10 cellular contexts compared by ENCODE assay signal in the genomic region with DNA sequence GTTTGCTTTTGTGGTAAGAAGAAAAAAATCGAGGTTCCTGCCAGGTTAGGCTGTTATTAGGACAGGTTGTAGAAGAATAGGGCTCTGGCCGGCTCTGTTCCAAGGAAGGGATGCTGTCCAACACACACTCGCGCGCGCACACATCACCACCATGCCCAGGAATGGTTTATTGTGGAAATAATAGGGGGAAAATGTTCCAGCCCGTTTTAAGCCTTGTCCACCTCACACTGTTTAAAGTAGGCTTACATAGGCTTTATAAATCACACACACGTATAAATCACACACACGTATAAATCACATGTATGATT. TPM values are rescaled to one million over a fixed set of nuclear protein-coding genes. Genes with fewer than 3 reads are reported as not detected.
DNase-seq lines count a peak whose midpoint lies in the region; ATAC-seq, FAIRE-seq and TF ChIP-seq lines count a peak whose summit lies in the region.
"Had no signal": no experiment of that assay in that cellular context is flagged by ENCODE, and none has a peak within 500 bp of the region (broad histone marks: within the 10 kb centered on the region; RNA-seq: fewer than 3 reads in every experiment).

No MANE protein-coding gene starts in this region.

- no peak for FAIRE-seq in GM19239 (lab: Jason Lieb, UNC)
- FAIRE-seq: colon, D721Med had no signal

- H4K8ac ChIP-seq in IMR-90 (ENCODE audit: low read depth in 2 of 2, low read length in 2 of 2) = peak overlapping the region; percentile 22 to 44; a peak in 3 of 4 replicates

- peak overlapping the region; percentile 35; the same call in 1 of the 2 replicates for H4K91ac ChIP-seq in IMR-90 (ENCODE audit: insufficient read depth, low read depth, low read length)

- CTCF ChIA-PET in AG04450 (lab: Charles Lee) = interaction anchor here (1.9 kb wide), 1 partner anchor 515 kb away, joined by 9 read pairs; no protein-coding TSS in a partner anchor
- CTCF ChIA-PET in IMR-90 (lab: Yijun Ruan, JAX) = interaction anchor here (1.5 kb wide), 1 partner anchor 518 kb away, joined by 4 read pairs; no protein-coding TSS in a partner anchor

- no peak overlapping the region; the same call in 1 of the 2 replicates for H3K56ac ChIP-seq in IMR-90 (ENCODE audit: extremely low read depth, insufficient read depth, low read length)

- no peaks in the 10 kb centered on the region; the same call in 1 of the 2 replicates for H3K9me1 ChIP-seq in IMR-90 (ENCODE audit: insufficient read depth, low read length)

- ATAC-seq in IMR-90 (ENCODE audit: low read depth) = no peak

- H3K4me3 ChIP-seq in AG04450 (ENCODE audit: low read depth, low read length) (peak overlapping the region; percentile 73; the same call in 1 of the 2 replicates), IMR-90 (ENCODE audit: insufficient read depth, low read depth, low read length) (peak overlapping the region; percentile 69; the same call in 1 of the 2 replicates), esophagus squamous epithelium (peak overlapping the region in 3 of 4 donors; percentile 64 to 81 (median 69))

- no peak overlapping the region for H2AK9ac ChIP-seq in IMR-90 (replicated peaks; ENCODE audit: low read depth, low read length, poor library complexity)

- H2AFZ ChIP-seq in IMR-90 (replicated peaks; ENCODE audit: low read length, poor library complexity) = peak overlapping the region; percentile 94

- peak overlapping the region; percentile 10 for H2BK5ac ChIP-seq in IMR-90 (ENCODE audit: low read depth, low read length, poor library complexity, severe bottlenecking)

- peak overlapping the region; percentile 3; the same call in 1 of the 2 replicates for H2AK5ac ChIP-seq in IMR-90 (ENCODE audit: low read depth, low read length)

- H3K27me3 ChIP-seq in AG04450 (ENCODE audit: control insufficient read depth, insufficient read depth, low read length) (no peaks in the 10 kb centered on the region), IMR-90 (ENCODE audit: control insufficient read depth, insufficient read depth, low read length) (no peaks in the 10 kb centered on the region), esophagus squamous epithelium (peaks cover 0 to 27% (median 0%) of the 10 kb centered on the region in 4 donors)

- BruUV-seq in IMR-90 (replicated peaks; lab: Mats Ljungman, UMichigan) = no TSS peak

- in situ Hi-C loops in IMR-90 (cut with MboI; ENCODE audit: low sequenced_read_pairs) = loop anchor here (5.0 to 25.0 kb wide), 2 partner anchors 251 to 519 kb away; no protein-coding TSS in a partner anchor

- intact Hi-C loops in IMR-90 (cut with micrococcal nuclease) = loop anchor here (1.0 to 10.0 kb wide), 6 partner anchors 141 to 567 kb away; no protein-coding TSS in a partner anchor
- intact Hi-C loops in esophagus squamous epithelium (cut with DNase I) = no loop called here

- H3K4ac ChIP-seq in IMR-90 (ENCODE audit: low read depth, low read length) = peak overlapping the region; percentile 39

- H3K4me2 ChIP-seq in IMR-90 (ENCODE audit: low read depth, low read length) = peak overlapping the region; percentile 72

- H2BK120ac ChIP-seq in IMR-90 (ENCODE audit: low read depth, low read length) = peak overlapping the region; percentile 63

- no CpG with 5 or more reads among the region's 9 CpGs for WGBS in IMR-90 (ENCODE audit: extremely low coverage in 2 of 2, insufficient read length in 1 of 2), 2 experiments
- 29 to 40% methylated on average over 9 of the region's 9 CpGs for WGBS in esophagus squamous epithelium, 2 donors

- DNase-seq in AG04450 (ENCODE audit: low read depth, low spot score) = no peak
- DNase-seq in IMR-90 = no peak
- no peak for DNase-seq in esophagus squamous epithelium (lab: John Stamatoyannopoulos, UW)
- DNase-seq in occipital lobe (lab: John Stamatoyannopoulos, UW) = peak; percentile 38
- DNase-seq in NCI-H2081 treated with DMSO at 0.1 percent for 48 hours (lab: John Stamatoyannopoulos, UW) = no peak
- no peak for DNase-seq in GM19239 (ENCODE audit: insufficient read length, low spot score)
- DNase-seq in NK-92 treated with Interleukin-12 subunit alpha and Interleukin-12 subunit beta, amount 100 ng/mL, for 24 hours (lab: John Stamatoyannopoulos, UW) = no peak
- no peak for DNase-seq in midbrain (lab: John Stamatoyannopoulos, UW)

- H4K20me1 ChIP-seq in IMR-90 (ENCODE audit: insufficient read depth, low read length) = peaks cover 4% of the 10 kb centered on the region; the same call in 1 of the 2 replicates

- no peak overlapping the region for H3K18ac ChIP-seq in IMR-90 (ENCODE audit: low read depth, low read length)

- H3K27ac ChIP-seq in AG04450 (ENCODE audit: low read depth, low read length) (no peak overlapping the region), IMR-90 (ENCODE audit: insufficient read depth, low read length) (peak overlapping the region; percentile 81), esophagus squamous epithelium (peak overlapping the region in 3 of 4 donors; percentile 39 to 91 (median 85))

- H3K9ac ChIP-seq in IMR-90 (ENCODE audit: low read depth, low read length) = peak overlapping the region; percentile 76

- no peak for TF ChIP-seq RAD21 in IMR-90 (IDR thresholded peaks at IDR 0.05; ENCODE audit: low read length)

- H2BK15ac ChIP-seq in IMR-90 (ENCODE audit: low read depth, low read length) = peak overlapping the region; percentile 26; the same call in 1 of the 3 replicates

- TF ChIP-seq POLR2A in IMR-90 (IDR thresholded peaks at IDR 0.05; ENCODE audit: low read depth, low read length) = no peak
- TF ChIP-seq POLR2A in esophagus squamous epithelium (IDR thresholded peaks at IDR 0.05) = no peak

- peaks cover 11 to 24% of the 10 kb centered on the region in 2 experiments for H3K79me1 ChIP-seq in IMR-90 (ENCODE audit: low read depth in 1 of 2, low read length in 2 of 2)

- H3K9me3 ChIP-seq in AG04450 (ENCODE audit: control insufficient read depth, insufficient read depth, low read length) = no peaks in the 10 kb centered on the region
- H3K9me3 ChIP-seq in IMR-90 (ENCODE audit: control insufficient read depth, insufficient read depth, low read length) = no peaks in the 10 kb centered on the region
- no peaks in the 10 kb centered on the region for H3K9me3 ChIP-seq in esophagus squamous epithelium

- no peak for TF ChIP-seq CTCF in AG04450 (IDR thresholded peaks at IDR 0.05; ENCODE audit: low read depth, low read length)
- TF ChIP-seq CTCF in IMR-90 (conservative IDR thresholded peaks at IDR 0.05; ENCODE audit: low read depth, low read length) = no peak
- TF ChIP-seq CTCF in esophagus squamous epithelium (IDR thresholded peaks at IDR 0.05) = no peak

- H3K36me3 ChIP-seq in IMR-90 (ENCODE audit: control insufficient read depth, insufficient read depth, low read length) = no peaks in the 10 kb centered on the region
- no peaks in the 10 kb centered on the region for H3K36me3 ChIP-seq in esophagus squamous epithelium

- POLR2A ChIA-PET in AG04450 (lab: Yijun Ruan, JAX) = no interaction called here
- POLR2A ChIA-PET in IMR-90 (lab: Charles Lee; ENCODE audit: unreplicated experiment) = no interaction called here

- peak overlapping the region; percentile 20 for H3K23ac ChIP-seq in IMR-90 (ENCODE audit: low read depth, low read length)

- H3K14ac ChIP-seq in IMR-90 (replicated peaks; ENCODE audit: low read depth, low read length) = peak overlapping the region; percentile 6; the same call in 1 of the 2 replicates

- dilution Hi-C loops in IMR-90 (cut with HindIII; ENCODE audit: low sequenced_read_pairs, unreplicated experiment) = no loop called here

- peak overlapping the region; percentile 18 for H2BK20ac ChIP-seq in IMR-90 (ENCODE audit: low read depth, low read length)

- H3K4me1 ChIP-seq in IMR-90 (ENCODE audit: control insufficient read depth, insufficient read depth, low read length) = peaks cover 6% of the 10 kb centered on the region
- H3K4me1 ChIP-seq in esophagus squamous epithelium = peaks cover 0 to 47% (median 14%) of the 10 kb centered on the region in 3 donors

- no peak overlapping the region for H4K5ac ChIP-seq in IMR-90 (ENCODE audit: low read depth, low read length)

TF ChIP-seq in IMR-90, 13 proteins besides CTCF, POLR2A, EP300 and RAD21 (continues in another document):
- TF ChIP-seq MXI1 (IDR thresholded peaks at IDR 0.05; ENCODE audit: borderline replicate concordance, low read depth, low read length) = no peak
- no peak for TF ChIP-seq SMC3 (IDR thresholded peaks at IDR 0.05; ENCODE audit: low read depth, low read length)
- TF ChIP-seq, protein P1, sequence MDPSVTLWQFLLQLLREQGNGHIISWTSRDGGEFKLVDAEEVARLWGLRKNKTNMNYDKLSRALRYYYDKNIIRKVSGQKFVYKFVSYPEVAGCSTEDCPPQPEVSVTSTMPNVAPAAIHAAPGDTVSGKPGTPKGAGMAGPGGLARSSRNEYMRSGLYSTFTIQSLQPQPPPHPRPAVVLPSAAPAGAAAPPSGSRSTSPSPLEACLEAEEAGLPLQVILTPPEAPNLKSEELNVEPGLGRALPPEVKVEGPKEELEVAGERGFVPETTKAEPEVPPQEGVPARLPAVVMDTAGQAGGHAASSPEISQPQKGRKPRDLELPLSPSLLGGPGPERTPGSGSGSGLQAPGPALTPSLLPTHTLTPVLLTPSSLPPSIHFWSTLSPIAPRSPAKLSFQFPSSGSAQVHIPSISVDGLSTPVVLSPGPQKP (IDR thresholded peaks at IDR 0.05; ENCODE audit: borderline replicate concordance, low read depth, low read length) = no peak
- TF ChIP-seq, protein P2, sequence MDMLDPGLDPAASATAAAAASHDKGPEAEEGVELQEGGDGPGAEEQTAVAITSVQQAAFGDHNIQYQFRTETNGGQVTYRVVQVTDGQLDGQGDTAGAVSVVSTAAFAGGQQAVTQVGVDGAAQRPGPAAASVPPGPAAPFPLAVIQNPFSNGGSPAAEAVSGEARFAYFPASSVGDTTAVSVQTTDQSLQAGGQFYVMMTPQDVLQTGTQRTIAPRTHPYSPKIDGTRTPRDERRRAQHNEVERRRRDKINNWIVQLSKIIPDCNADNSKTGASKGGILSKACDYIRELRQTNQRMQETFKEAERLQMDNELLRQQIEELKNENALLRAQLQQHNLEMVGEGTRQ (IDR thresholded peaks at IDR 0.05; ENCODE audit: low read depth, low read length) = no peak
- TF ChIP-seq BHLHE40 (IDR thresholded peaks at IDR 0.05; ENCODE audit: low read depth, low read length) = no peak
- no peak for TF ChIP-seq NFE2L2 (IDR thresholded peaks at IDR 0.05; ENCODE audit: low read depth, low read length)
- TF ChIP-seq CEBPB (IDR thresholded peaks at IDR 0.05; ENCODE audit: low read depth, low read length) = no peak
- TF ChIP-seq FOS (IDR thresholded peaks at IDR 0.05; ENCODE audit: low read depth, low read length) = no peak
- TF ChIP-seq MAZ (IDR thresholded peaks at IDR 0.05; ENCODE audit: borderline replicate concordance, low read depth, low read length) = no peak
- no peak for TF ChIP-seq MAFK (IDR thresholded peaks at IDR 0.05; ENCODE audit: low read depth, low read length)
- no peak for TF ChIP-seq RFX5 (IDR thresholded peaks at IDR 0.05; ENCODE audit: low read depth, low read length)

RNA-seq across cellular contexts. Expression of a gene that starts 1.2 kb away (rescaled TPM):
- polyA plus RNA-seq in AG04450 (2011; rRNA removed) = 3.9 and 4.0 TPM in 2 replicates
- polyA minus RNA-seq in AG04450 (2011; rRNA and poly(A)+ RNA removed) = 7.9 and 8.9 TPM in 2 replicates
- total RNA-seq in IMR-90 (2012; rRNA removed) = 2.5 and 2.8 TPM in 2 replicates
- polyA plus RNA-seq in IMR-90 (2012; rRNA removed) = 1.2 and 1.4 TPM in 2 replicates
- polyA plus RNA-seq in IMR-90 (2012; cell fraction: cytosol; rRNA removed) = 0.36 TPM in 2 replicates
- polyA plus RNA-seq in IMR-90 (2012; cell fraction: nucleus; rRNA removed; ENCODE audit: low replicate concordance) = 0.82 and 6.0 TPM in 2 replicates
- total RNA-seq in esophagus squamous epithelium = 1 to 10 TPM; 1.4 to 4.8 (median 2.5) TPM
- 66.6 TPM for total RNA-seq in occipital lobe

Comparison
In these comparisons a context has a peak if more than half of its experiments do, and no peak if none do; other contexts are left out.
1. RNA of a gene that starts 1.2 kb away (total RNA-seq): 66.6 TPM in occipital lobe (single experiment); 1.4 to 4.8 TPM in esophagus squamous epithelium and 2.5 to 2.8 TPM in IMR-90; every median in the first group is over 10 times any median in the second.
2. Peak in every context shown above with its lines, with median percentiles within 50 percentile points of each other: H3K4me3 ChIP-seq.